16 cellular contexts compared by ENCODE assay signal in the genomic region with DNA sequence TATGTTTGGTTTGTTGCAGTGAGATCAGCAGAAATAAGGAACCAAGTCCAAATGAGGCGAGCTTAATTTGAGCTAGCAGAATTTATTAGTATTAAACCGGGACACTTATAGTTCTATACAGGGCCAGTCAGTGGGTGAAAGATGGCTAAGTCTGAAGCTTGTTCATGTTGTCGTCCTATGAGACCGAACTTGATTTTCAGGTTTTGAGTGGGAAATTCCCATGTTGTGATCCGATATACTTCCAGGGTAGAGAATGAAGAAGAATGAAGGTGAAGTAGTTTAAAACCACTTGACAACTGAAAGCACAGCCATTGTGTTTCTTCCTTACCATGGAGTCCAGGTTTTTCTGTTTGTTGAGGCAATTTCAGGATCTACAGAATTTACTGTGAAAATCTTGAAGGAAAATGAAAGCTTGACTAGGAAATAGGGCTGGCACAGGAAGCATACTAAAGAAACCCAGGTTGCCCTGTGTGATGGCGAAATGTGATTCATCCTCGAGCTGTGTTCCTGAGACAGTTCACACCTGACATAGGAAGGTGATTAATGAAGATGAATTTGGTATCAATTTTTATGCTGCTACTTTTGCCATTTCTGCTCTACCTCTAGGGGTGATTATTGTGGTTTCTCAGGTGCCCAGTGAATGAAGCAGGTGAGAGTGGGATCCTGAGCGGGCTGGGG. TPM values are rescaled to one million over a fixed set of nuclear protein-coding genes. Genes with fewer than 3 reads are reported as not detected.
DNase-seq lines count a peak whose midpoint lies in the region; ATAC-seq and TF ChIP-seq lines count a peak whose summit lies in the region.
"Had no signal": no experiment of that assay in that cellular context is flagged by ENCODE, and none has a peak within 500 bp of the region (broad histone marks: within the 10 kb centered on the region; RNA-seq: fewer than 3 reads in every experiment).

No MANE protein-coding gene starts in this region.

- peak overlapping the region; percentile 90 for H3K27ac Mint-ChIP-seq in activated CD4-positive, alpha-beta T cell treated with anti-CD3 and anti-CD28 coated beads for 36 hours
- H3K27ac Mint-ChIP-seq in central memory CD8-positive, alpha-beta T cell (ENCODE audit: low read depth): peak overlapping the region; percentile 23
- peak overlapping the region; percentile 28 to 61 for H3K27ac Mint-ChIP-seq in natural killer cell treated with Interleukin-12 subunit alpha and Interleukin-12 subunit beta and Interleukin-15 and Interleukin-18, amount 100 ng/mL, for 72 hours
- H3K27ac Mint-ChIP-seq: H9 had no signal

- intact Hi-C loops in activated CD4-positive, alpha-beta T cell treated with anti-CD3 and anti-CD28 coated beads for 36 hours (cut with DNase I, micrococcal nuclease): loop anchor here in 1 of 2 experiments (5.0 kb wide), 2 partner anchors 36 to 86 kb away; a partner anchor contains a TSS
- intact Hi-C loops in heart left ventricle (cut with DNase I): no loop called here

- H3K36me3 ChIP-seq in heart left ventricle: no peaks in the 10 kb centered on the region

- H3K9me3 ChIP-seq in heart left ventricle: peaks cover 0 to 4% (median 0%) of the 10 kb centered on the region in 12 donors

- POLR2A ChIA-PET in activated CD4-positive, alpha-beta T cell treated with anti-CD3 and anti-CD28 coated beads for 36 hours (lab: Charles Lee): no interaction called here

- peak; percentile 47 for DNase-seq in activated CD4-positive, alpha-beta T cell treated with anti-CD3 and anti-CD28 coated beads for 36 hours
- no peak for DNase-seq in activated CD4-positive, alpha-beta T cell treated with anti-CD3 and anti-CD28 coated beads for 1 hour
- DNase-seq in LNCaP clone FGC (ENCODE audit: low read depth) (peak; percentile 40), occipital lobe (lab: John Stamatoyannopoulos, UW) (no peak), heart left ventricle (no peak)
- no peak for DNase-seq in central memory CD8-positive, alpha-beta T cell (ENCODE audit: low spot score in 2 of 2)
- no peak for DNase-seq in natural killer cell treated with Interleukin-12 subunit alpha and Interleukin-12 subunit beta and Interleukin-15 and Interleukin-18, amount 100 ng/mL, for 72 hours (ENCODE audit: low spot score)
- DNase-seq: activated CD4-positive, alpha-beta T cell treated with anti-CD3 and anti-CD28 coated beads, Interleukin-2, amount 10 ng/mL, durations not matched to agents 7 days and 5 days; central memory CD4-positive, alpha-beta T cell; H9; left cardiac atrium; NCI-H774 had no signal

- no peak overlapping the region for H3K4me3 ChIP-seq in LNCaP clone FGC (ENCODE audit: low read depth, low read length)
- no peak overlapping the region for H3K4me3 ChIP-seq in heart left ventricle

- H3K9me3 Mint-ChIP-seq in activated CD4-positive, alpha-beta T cell treated with anti-CD3 and anti-CD28 coated beads for 36 hours (ENCODE audit: low read depth): peaks cover 9% of the 10 kb centered on the region
- H3K9me3 Mint-ChIP-seq in central memory CD8-positive, alpha-beta T cell: no peaks in the 10 kb centered on the region
- no peaks in the 10 kb centered on the region for H3K9me3 Mint-ChIP-seq in natural killer cell treated with Interleukin-12 subunit alpha and Interleukin-12 subunit beta and Interleukin-15 and Interleukin-18, amount 100 ng/mL, for 72 hours

- H3K27ac ChIP-seq in heart left ventricle: no peak overlapping the region
- H3K27ac ChIP-seq: KMS-11 had no signal

- 86 to 94% (median 93%) methylated on average over 8 of the region's 8 CpGs for WGBS in heart left ventricle, 4 donors

- H3K4me3 Mint-ChIP-seq in activated CD4-positive, alpha-beta T cell treated with anti-CD3 and anti-CD28 coated beads for 36 hours: peak overlapping the region; percentile 6
- no peak overlapping the region for H3K4me3 Mint-ChIP-seq in central memory CD8-positive, alpha-beta T cell
- H3K4me3 Mint-ChIP-seq in natural killer cell treated with Interleukin-12 subunit alpha and Interleukin-12 subunit beta and Interleukin-15 and Interleukin-18, amount 100 ng/mL, for 72 hours: peak overlapping the region; percentile 80
- H3K4me3 Mint-ChIP-seq: H9 had no signal

- TF ChIP-seq CTCF in LNCaP clone FGC (IDR thresholded peaks at IDR 0.05; ENCODE audit: control insufficient read depth, extremely low read depth, insufficient read depth): no peak
- no peak for TF ChIP-seq CTCF in heart left ventricle (IDR thresholded peaks at IDR 0.05)

- TF ChIP-seq POLR2A in heart left ventricle (IDR thresholded peaks at IDR 0.05): no peak

- no peaks in the 10 kb centered on the region for H3K27me3 Mint-ChIP-seq in activated CD4-positive, alpha-beta T cell treated with anti-CD3 and anti-CD28 coated beads for 36 hours
- no peaks in the 10 kb centered on the region for H3K27me3 Mint-ChIP-seq in central memory CD8-positive, alpha-beta T cell
- H3K27me3 Mint-ChIP-seq in natural killer cell treated with Interleukin-12 subunit alpha and Interleukin-12 subunit beta and Interleukin-15 and Interleukin-18, amount 100 ng/mL, for 72 hours: no peaks in the 10 kb centered on the region
- H3K27me3 Mint-ChIP-seq: activated CD4-positive, alpha-beta T cell treated with anti-CD3 and anti-CD28 coated beads, Interleukin-2, amount 10 ng/mL, durations not matched to agents 7 days and 5 days had no signal

- CTCF ChIA-PET in activated CD4-positive, alpha-beta T cell treated with anti-CD3 and anti-CD28 coated beads for 36 hours (lab: Charles Lee): interaction anchor here (0.8 to 6.8 kb wide), 11 partner anchors 9 to 98 kb away, joined by 3 to 40 read pairs (median 7); no protein-coding TSS in a partner anchor

- peaks cover 3% of the 10 kb centered on the region for H3K36me3 Mint-ChIP-seq in activated CD4-positive, alpha-beta T cell treated with anti-CD3 and anti-CD28 coated beads for 36 hours (ENCODE audit: low read depth)
- H3K36me3 Mint-ChIP-seq in central memory CD8-positive, alpha-beta T cell (ENCODE audit: insufficient read depth): peaks cover 4% of the 10 kb centered on the region
- H3K36me3 Mint-ChIP-seq in natural killer cell treated with Interleukin-12 subunit alpha and Interleukin-12 subunit beta and Interleukin-15 and Interleukin-18, amount 100 ng/mL, for 72 hours: no peaks in the 10 kb centered on the region
- H3K36me3 Mint-ChIP-seq: activated naive CD4-positive, alpha-beta T cell treated with anti-CD3 and anti-CD28 coated beads, Interleukin-2, amount 50 U/mL, for 72 hours had no signal

- ATAC-seq in activated CD4-positive, alpha-beta T cell treated with anti-CD3 and anti-CD28 coated beads for 36 hours: no peak
- ATAC-seq in central memory CD8-positive, alpha-beta T cell (replicated peaks; ENCODE audit: extremely low read depth, poor library complexity, severe bottlenecking): no peak
- ATAC-seq in natural killer cell treated with Interleukin-12 subunit alpha and Interleukin-12 subunit beta and Interleukin-15 and Interleukin-18, amount 100 ng/mL, for 72 hours: no peak
- ATAC-seq in HG03139 (IDR thresholded peaks at IDR 0.05; ENCODE audit: unreplicated experiment) (no peak), heart left ventricle (no peak)
- ATAC-seq: left cardiac atrium, sciatic nerve had no signal

- peaks cover 56% of the 10 kb centered on the region for H3K4me1 Mint-ChIP-seq in activated CD4-positive, alpha-beta T cell treated with anti-CD3 and anti-CD28 coated beads for 36 hours
- peaks cover 50% of the 10 kb centered on the region for H3K4me1 Mint-ChIP-seq in central memory CD8-positive, alpha-beta T cell
- peaks cover 60 to 62% of the 10 kb centered on the region in 2 donors for H3K4me1 Mint-ChIP-seq in natural killer cell treated with Interleukin-12 subunit alpha and Interleukin-12 subunit beta and Interleukin-15 and Interleukin-18, amount 100 ng/mL, for 72 hours (ENCODE audit: low read depth in 2 of 2)

- H3K4me1 ChIP-seq in heart left ventricle: peaks cover 0 to 66% (median 53%) of the 10 kb centered on the region in 12 donors

- no peaks in the 10 kb centered on the region for H3K27me3 ChIP-seq in heart left ventricle

RNA-seq across cellular contexts. Expression of a gene that starts 37.6 kb away (rescaled TPM):
- 10 to 100 TPM; 22.2 to 25.7 TPM for total RNA-seq in activated CD4-positive, alpha-beta T cell treated with anti-CD3 and anti-CD28 coated beads for 36 hours
- total RNA-seq in natural killer cell treated with Interleukin-12 subunit alpha and Interleukin-12 subunit beta and Interleukin-15 and Interleukin-18, amount 100 ng/mL, for 72 hours: 10 to 100 TPM; 58.1 to 99.5 TPM
- total RNA-seq in occipital lobe (70.3 TPM), heart left ventricle (100 to 1,000 TPM in 3 of 9 donors, 10 to 100 TPM in 6; 63.1 to 116 (median 84.5) TPM)
- polyA plus RNA-seq in heart left ventricle: 10 to 100 TPM in 1 of 2 donors, 1 to 10 TPM in 1; 9.7 to 38.8 TPM

Comparison
In these comparisons a context has a peak if more than half of its experiments do, and no peak if none do; other contexts are left out.
1. DNase-seq: peak in activated CD4-positive, alpha-beta T cell treated with anti-CD3 and anti-CD28 coated beads for 36 hours (single experiment) and LNCaP clone FGC (single experiment); none in activated CD4-positive, alpha-beta T cell treated with anti-CD3 and anti-CD28 coated beads for 1 hour (single experiment), central memory CD8-positive, alpha-beta T cell (0 of 2), natural killer cell treated with Interleukin-12 subunit alpha and Interleukin-12 subunit beta and Interleukin-15 and Interleukin-18, amount 100 ng/mL, for 72 hours (single experiment), occipital lobe (single experiment) and heart left ventricle (0 of 5).
2. H3K27ac Mint-ChIP-seq: peak in every context shown above with its lines; median percentile 90 in activated CD4-positive, alpha-beta T cell treated with anti-CD3 and anti-CD28 coated beads for 36 hours; 44 in natural killer cell treated with Interleukin-12 subunit alpha and Interleukin-12 subunit beta and Interleukin-15 and Interleukin-18, amount 100 ng/mL, for 72 hours; 23 in central memory CD8-positive, alpha-beta T cell.